In genomic region chr6:43851204-43851855, GRCh38 we compare ENCODE assay signal across 1 cellular context.
TF ChIP-seq lines count a peak whose summit lies in the region.

No MANE protein-coding gene starts in this region.

TF ChIP-seq in HepG2, 621 proteins besides CTCF, POLR2A, EP300 and RAD21 (continued from another document and continues in another):
- TF ChIP-seq ZNF318 (CRISPR knock-in tag; IDR thresholded peaks at IDR 0.05) (no peak), RFX5 (IDR thresholded peaks at IDR 0.05; ENCODE audit: low read depth, low read length) (no peak), ZSCAN25 (CRISPR knock-in tag; IDR thresholded peaks at IDR 0.05) (no peak), ZNF678 (CRISPR knock-in tag; IDR thresholded peaks at IDR 0.05) (no peak), NCOA5 (CRISPR knock-in tag; IDR thresholded peaks at IDR 0.05) (no peak), ZNF414 (CRISPR knock-in tag; IDR thresholded peaks at IDR 0.05) (no peak), RNF219 (CRISPR knock-in tag; IDR thresholded peaks at IDR 0.05) (no peak), E2F5 (CRISPR knock-in tag; conservative IDR thresholded peaks at IDR 0.05) (no peak), ZFY (CRISPR knock-in tag; IDR thresholded peaks at IDR 0.05) (peak; percentile 44; the same call in 1 of the 2 replicates), SPEN (CRISPR knock-in tag; IDR thresholded peaks at IDR 0.05; ENCODE audit: low read depth) (0 out of 2 replicates have a peak, but pooled peaks have one; percentile 28), SMAD3 (CRISPR knock-in tag; IDR thresholded peaks at IDR 0.05) (no peak), PATZ1 (CRISPR knock-in tag; IDR thresholded peaks at IDR 0.05) (peak; percentile 90), MIER3 (CRISPR knock-in tag; IDR thresholded peaks at IDR 0.05; ENCODE audit: borderline replicate concordance) (no peak), ZNF18 (CRISPR knock-in tag; IDR thresholded peaks at IDR 0.05; ENCODE audit: insufficient replicate concordance) (no peak), MLLT10 (CRISPR knock-in tag; IDR thresholded peaks at IDR 0.05) (no peak), ZNF280B (CRISPR knock-in tag; IDR thresholded peaks at IDR 0.05; ENCODE audit: borderline replicate concordance) (no peak), PLRG1 (conservative IDR thresholded peaks at IDR 0.05) (no peak), MXD3 (CRISPR knock-in tag; IDR thresholded peaks at IDR 0.05) (no peak), ZNF333 (CRISPR knock-in tag; IDR thresholded peaks at IDR 0.05; ENCODE audit: borderline replicate concordance) (no peak), TGIF2 (CRISPR knock-in tag; IDR thresholded peaks at IDR 0.05) (no peak), SYNCRIP (IDR thresholded peaks at IDR 0.05; ENCODE audit: insufficient read depth, low read depth, low read length) (no peak), TFE3 (CRISPR knock-in tag; IDR thresholded peaks at IDR 0.05) (peak; percentile 13; the same call in 1 of the 2 replicates), TIGD3 (CRISPR knock-in tag; IDR thresholded peaks at IDR 0.05; ENCODE audit: borderline replicate concordance) (no peak), IRF9 (CRISPR knock-in tag; IDR thresholded peaks at IDR 0.05; ENCODE audit: borderline replicate concordance) (no peak), RFXAP (CRISPR knock-in tag; IDR thresholded peaks at IDR 0.05; ENCODE audit: borderline replicate concordance) (0 out of 2 replicates have a peak, but pooled peaks have one; percentile 28), THRA (CRISPR knock-in tag; IDR thresholded peaks at IDR 0.05; ENCODE audit: borderline replicate concordance) (0 out of 2 replicates have a peak, but pooled peaks have one; percentile 26)
